Comparison of ENCODE assay signal across 17 cellular contexts in the genomic region with DNA sequence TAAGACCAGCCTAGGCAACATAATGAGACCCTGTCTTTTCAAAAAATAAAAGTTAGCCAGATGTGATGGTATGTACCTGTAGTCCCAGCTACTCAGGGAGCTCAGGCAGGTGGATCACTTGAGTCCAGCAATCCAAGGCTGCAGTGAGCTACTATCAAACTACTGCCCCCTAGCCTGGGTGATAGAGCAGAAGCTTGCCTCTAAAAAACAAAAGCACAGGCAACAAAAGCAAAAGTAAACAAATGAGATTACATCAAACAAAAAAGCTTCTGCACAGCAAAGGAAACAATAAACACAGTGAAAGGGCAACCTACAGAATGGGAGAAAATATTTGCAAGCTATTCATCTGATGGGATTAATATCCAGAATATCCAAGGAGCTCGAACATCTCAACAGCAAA.
DNase-seq lines count a peak whose midpoint lies in the region; ATAC-seq, FAIRE-seq and TF ChIP-seq lines count a peak whose summit lies in the region.
"Had no signal": no experiment of that assay in that cellular context is flagged by ENCODE, and none has a peak within 500 bp of the region (broad histone marks: within the 10 kb centered on the region; RNA-seq: fewer than 3 reads in every experiment).

No MANE protein-coding gene starts in this region.

- H4K20me1 ChIP-seq in H9 (ENCODE audit: control insufficient read depth, insufficient read depth, insufficient read length) (no peaks in the 10 kb centered on the region), PC-3 (ENCODE audit: low read length) (no peaks in the 10 kb centered on the region), endothelial cell of umbilical vein (replicated peaks; ENCODE audit: control insufficient read depth, extremely low read depth, insufficient read depth, low read length) (no peaks in the 10 kb centered on the region)

- H3K79me2 ChIP-seq in H9 (ENCODE audit: insufficient read depth, low read length), result no peaks in the 10 kb centered on the region
- no peaks in the 10 kb centered on the region for H3K79me2 ChIP-seq in PC-3 (ENCODE audit: low read length)
- H3K79me2 ChIP-seq in endothelial cell of umbilical vein (ENCODE audit: control insufficient read depth, insufficient read depth, low read length), result no peaks in the 10 kb centered on the region

- H3K4me2 ChIP-seq in H9 (ENCODE audit: insufficient read depth, insufficient read length, low read length), result no peak overlapping the region
- no peak overlapping the region; the same call in 1 of the 2 replicates for H3K4me2 ChIP-seq in PC-3 (ENCODE audit: low read length)
- H3K4me2 ChIP-seq in endothelial cell of umbilical vein (ENCODE audit: insufficient read depth, low read length), result no peak overlapping the region

- H3K56ac ChIP-seq in H9 (ENCODE audit: insufficient read length, low read depth, low read length), result no peak overlapping the region

- no peaks in the 10 kb centered on the region for H3K9me2 ChIP-seq in PC-3 (replicated peaks; ENCODE audit: low read length)

- dilution Hi-C loops in endothelial cell of umbilical vein (cut with MboI; ENCODE audit: extremely low pct_ligation_motif_present, low sequenced_read_pairs), result no loop called here

- H3K4me1 ChIP-seq in H9 (ENCODE audit: insufficient read depth, low read length) (no peaks in the 10 kb centered on the region), PC-3 (ENCODE audit: insufficient read depth, low read length) (no peaks in the 10 kb centered on the region), endothelial cell of umbilical vein (ENCODE audit: control insufficient read depth, extremely low read depth, insufficient read depth, low read length) (no peaks in the 10 kb centered on the region)

- WGBS in H9 (ENCODE audit: extremely low coverage, insufficient read length, low lambda C conversion rate), result no CpG with 5 or more reads among the region's 1 CpG

- no peak overlapping the region for H2BK120ac ChIP-seq in H9 (ENCODE audit: low read depth, low read length, poor library complexity, severe bottlenecking)

- H3K23me2 ChIP-seq in H9 (ENCODE audit: insufficient read length, low read depth, low read length, poor library complexity, severe bottlenecking), result no peaks in the 10 kb centered on the region

- H3T11ph ChIP-seq in H9 (ENCODE audit: low read length), result no peak overlapping the region

- POLR2A ChIA-PET in PC-3 (lab: Charles Lee; ENCODE audit: unreplicated experiment) (no interaction called here), endothelial cell of umbilical vein (lab: Charles Lee) (no interaction called here)

- no peak overlapping the region for H3K27ac Mint-ChIP-seq in H9
- H3K27ac Mint-ChIP-seq: HFFc6 had no signal

- H2AK5ac ChIP-seq in H9 (ENCODE audit: insufficient read length, low read length), result no peak overlapping the region

- peak; percentile 48 for FAIRE-seq in endothelial cell of umbilical vein (lab: Jason Lieb, UNC)

- H3K79me1 ChIP-seq in H9 (ENCODE audit: insufficient read depth, low read depth, low read length, poor library complexity, severe bottlenecking), result no peaks in the 10 kb centered on the region

- no peaks in the 10 kb centered on the region for H3K9me1 ChIP-seq in endothelial cell of umbilical vein (replicated peaks; ENCODE audit: control insufficient read depth, extremely low read depth, insufficient read depth, low read length)

- peaks cover 7 to 10% of the 10 kb centered on the region in 2 experiments; a peak in 4 of 5 replicates for H3K9me3 Mint-ChIP-seq in H9
- H3K9me3 Mint-ChIP-seq: HFFc6 had no signal

- no peak overlapping the region for H3K4me3 Mint-ChIP-seq in H9
- H3K4me3 Mint-ChIP-seq: HFFc6 had no signal

- H3K18ac ChIP-seq in H9 (ENCODE audit: insufficient read length, low read depth, low read length), result no peak overlapping the region

- H4K5ac ChIP-seq in H9 (ENCODE audit: insufficient read length, low read depth, low read length), result no peak overlapping the region

- H3K9ac ChIP-seq in H9 (ENCODE audit: extremely low read depth, insufficient read length, low read length), result no peak overlapping the region
- no peak overlapping the region for H3K9ac ChIP-seq in PC-3 (ENCODE audit: low read length)
- no peak overlapping the region for H3K9ac ChIP-seq in endothelial cell of umbilical vein (replicated peaks; ENCODE audit: extremely low read depth, insufficient read depth, low read length)

- no peak for TF ChIP-seq POLR2A in endothelial cell of umbilical vein (IDR thresholded peaks at IDR 0.05; ENCODE audit: low read depth, low read length)

- no peak overlapping the region for H3K23ac ChIP-seq in H9 (ENCODE audit: insufficient read length, low read depth, low read length)

- H3K14ac ChIP-seq in H9 (ENCODE audit: insufficient read depth, low read length), result no peak overlapping the region

- H3K36me3 ChIP-seq in PC-3 (ENCODE audit: low read depth, low read length), result no peaks in the 10 kb centered on the region
- H3K36me3 ChIP-seq in endothelial cell of umbilical vein (ENCODE audit: control insufficient read depth in 2 of 2, extremely low read depth in 1 of 2, insufficient read depth in 2 of 2, low read length in 2 of 2), result no peaks in the 10 kb centered on the region

- H3K9me3 ChIP-seq in H9 (ENCODE audit: control insufficient read depth, low read depth, low read length), result no peaks in the 10 kb centered on the region
- H3K9me3 ChIP-seq in PC-3 (ENCODE audit: low read length), result no peaks in the 10 kb centered on the region
- H3K9me3 ChIP-seq in endothelial cell of umbilical vein (replicated peaks; ENCODE audit: control insufficient read depth, insufficient read depth, low read length), result no peaks in the 10 kb centered on the region

- H3K4me1 Mint-ChIP-seq in H9, result peaks cover 3 to 5% of the 10 kb centered on the region in 2 experiments

- H2AFZ ChIP-seq in H9 (ENCODE audit: low read length) (no peak overlapping the region), PC-3 (ENCODE audit: low read length) (no peak overlapping the region), endothelial cell of umbilical vein (ENCODE audit: low read depth, low read length) (no peak overlapping the region)

- no peak overlapping the region for H3K4ac ChIP-seq in H9 (ENCODE audit: low read depth, low read length)

- peaks cover 0 to 4% (median 0%) of the 10 kb centered on the region in 3 experiments; a peak in 2 of 7 replicates for H3K36me3 Mint-ChIP-seq in H9 (ENCODE audit: insufficient read depth in 1 of 3, low read depth in 3 of 3)

- peak; percentile 46 for TF ChIP-seq CTCF in H9 (conservative IDR thresholded peaks at IDR 0.05)
- TF ChIP-seq CTCF in PC-3 (conservative IDR thresholded peaks at IDR 0.05; ENCODE audit: low read depth, low read length), result peak; percentile 29; the same call in 1 of the 2 replicates
- TF ChIP-seq CTCF in endothelial cell of umbilical vein (IDR thresholded peaks at IDR 0.05; ENCODE audit: extremely low read depth in 1 of 2, insufficient read depth in 1 of 2, low read depth in 1 of 2, low read length in 2 of 2), result no peak

- H4K91ac ChIP-seq in H9 (ENCODE audit: insufficient read length, low read depth, low read length), result no peak overlapping the region

- H4K8ac ChIP-seq in H9 (replicated peaks; ENCODE audit: insufficient read length, low read depth, low read length), result no peak overlapping the region

- H3K4me3 ChIP-seq in PC-3 (ENCODE audit: low read length) (no peak overlapping the region), endothelial cell of umbilical vein (replicated peaks in 1 of 3; ENCODE audit: insufficient read depth in 1 of 3, low read depth in 1 of 3, low read length in 3 of 3) (no peak overlapping the region)

- no TSS peak for BruUV-seq in PC-3 (replicated peaks; lab: Mats Ljungman, UMichigan)
- BruUV-seq in endothelial cell of umbilical vein (replicated peaks; lab: Mats Ljungman, UMichigan), result no TSS peak

- H2BK20ac ChIP-seq in H9 (ENCODE audit: low read depth, low read length, poor library complexity, severe bottlenecking), result no peak overlapping the region

- H3F3A ChIP-seq in PC-3 (ENCODE audit: low read length, unreplicated experiment), result no peaks in the 10 kb centered on the region

- H2BK12ac ChIP-seq in H9 (ENCODE audit: insufficient read length, low read depth, low read length), result no peak overlapping the region

- 0 out of 2 replicates have a peak, but pooled peaks cover 2% of the 10 kb centered on the region for H3K27me3 Mint-ChIP-seq in H9 (ENCODE audit: low read depth)

- CTCF ChIA-PET in PC-3 (lab: Charles Lee) (interaction anchor here (0.7 kb wide), 1 partner anchor 28 kb away, joined by 3 read pairs; no protein-coding TSS in a partner anchor), endothelial cell of umbilical vein (lab: Charles Lee) (interaction anchor here (1.0 to 2.8 kb wide), 3 partner anchors 27 to 787 kb away, joined by 3 to 12 read pairs (median 3); no protein-coding TSS in a partner anchor)

- ATAC-seq in PC-3, result no peak

- no peak overlapping the region for H2BK5ac ChIP-seq in H9 (ENCODE audit: insufficient read length, low read length)

- H3K27ac ChIP-seq in H9 (ENCODE audit: insufficient read length, low read depth, low read length) (no peak overlapping the region), PC-3 (ENCODE audit: low read length) (no peak overlapping the region), endothelial cell of umbilical vein (ENCODE audit: insufficient read depth, low read depth, low read length) (no peak overlapping the region)
- H3K27ac ChIP-seq: RWPE1 had no signal

- no peak overlapping the region for H2BK15ac ChIP-seq in H9 (ENCODE audit: low read depth, low read length)

- DNase-seq in DMS53 (lab: John Stamatoyannopoulos, UW) (peak; percentile 68), H9 (no peak), PC-3 (peak; percentile 3), endothelial cell of umbilical vein (ENCODE audit: low read depth, low spot score) (no peak), NCI-H2171 treated with DMSO at 0.1 percent for 48 hours (lab: John Stamatoyannopoulos, UW) (no peak), retina (no peak), mesenteric fat pad (ENCODE audit: low spot score) (no peak), T1000 (lab: John Stamatoyannopoulos, UW) (no peak)
- DNase-seq: ACHN, GDM1, GOT3, HFFc6, KBM-7, NCI-H1417, NCI-H187, NCI-H69 had no signal

- intact Hi-C loops in PC-3 (cut with micrococcal nuclease) (no loop called here), endothelial cell of umbilical vein (cut with micrococcal nuclease) (no loop called here)

- no peaks in the 10 kb centered on the region for H3K27me3 ChIP-seq in H9 (ENCODE audit: insufficient read depth, low read length)
- H3K27me3 ChIP-seq in PC-3 (ENCODE audit: low read length), result no peaks in the 10 kb centered on the region
- H3K27me3 ChIP-seq in endothelial cell of umbilical vein (ENCODE audit: control insufficient read depth in 2 of 2, insufficient read depth in 2 of 2, low read length in 2 of 2), result no peaks in the 10 kb centered on the region

TF ChIP-seq in endothelial cell of umbilical vein, 7 proteins besides CTCF, POLR2A, EP300 and RAD21:
- no peak for TF ChIP-seq GATA2 (IDR thresholded peaks at IDR 0.05; ENCODE audit: insufficient read depth, insufficient read length, low read depth, low read length)
- TF ChIP-seq POLR2AphosphoS5 (IDR thresholded peaks at IDR 0.05; ENCODE audit: insufficient read depth, low read depth, low read length), result no peak
- no peak for TF ChIP-seq JUN (IDR thresholded peaks at IDR 0.05; ENCODE audit: borderline replicate concordance, insufficient read depth, insufficient read length, low read depth)
- TF ChIP-seq, protein P1, sequence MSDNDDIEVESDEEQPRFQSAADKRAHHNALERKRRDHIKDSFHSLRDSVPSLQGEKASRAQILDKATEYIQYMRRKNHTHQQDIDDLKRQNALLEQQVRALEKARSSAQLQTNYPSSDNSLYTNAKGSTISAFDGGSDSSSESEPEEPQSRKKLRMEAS (IDR thresholded peaks at IDR 0.05; ENCODE audit: insufficient read depth, insufficient read length), result no peak

Comparison
In these comparisons a context has a peak if more than half of its experiments do, and no peak if none do; other contexts are left out.
1. DNase-seq: peak in DMS53 (single experiment) and PC-3 (single experiment); none in H9 (single experiment), endothelial cell of umbilical vein (single experiment), NCI-H2171 treated with DMSO at 0.1 percent for 48 hours (single experiment), retina (single experiment), mesenteric fat pad (single experiment) and T1000 (single experiment).
2. CTCF ChIP-seq: peak in H9 (single experiment) and PC-3 (single experiment); none in endothelial cell of umbilical vein (0 of 2).